8 cellular contexts compared by ENCODE assay signal in the genomic region with DNA sequence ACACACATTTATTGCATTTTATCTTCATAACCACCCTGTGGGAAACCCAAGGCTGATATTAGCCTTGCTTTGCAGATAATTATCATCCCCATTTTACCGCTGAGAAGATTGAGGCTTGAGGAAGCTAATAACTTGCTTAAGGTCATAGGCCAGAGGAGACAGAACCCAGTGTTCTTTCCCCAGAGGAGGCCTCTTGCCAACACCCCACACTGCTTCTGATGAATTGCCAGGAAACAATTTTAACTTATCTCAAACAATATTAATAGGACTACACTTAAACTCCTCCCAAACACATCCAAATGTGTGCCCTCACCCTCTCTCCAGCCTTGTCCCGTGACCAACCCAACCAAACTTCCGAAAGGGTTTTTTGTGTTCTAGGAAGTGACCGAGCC. TPM values are rescaled to one million over a fixed set of nuclear protein-coding genes. Genes with fewer than 3 reads are reported as not detected.
DNase-seq lines count a peak whose midpoint lies in the region; ATAC-seq, FAIRE-seq and TF ChIP-seq lines count a peak whose summit lies in the region.

No MANE protein-coding gene starts in this region.

- peak overlapping the region; percentile 73 for H3K4me3 Mint-ChIP-seq in activated CD4-positive, alpha-beta T cell treated with anti-CD3 and anti-CD28 coated beads, Interleukin-2, amount 10 ng/mL, durations not matched to agents 7 days and 5 days

- SMC1A ChIA-PET in GM12878 (lab: Charles Lee; ENCODE audit: uncharacterized antibody, unreplicated experiment) = interaction anchor here (1.8 kb wide), 1 partner anchor 10 kb away, joined by 5 read pairs; no protein-coding TSS in a partner anchor

- no peak for DNase-seq in activated CD4-positive, alpha-beta T cell treated with anti-CD3 and anti-CD28 coated beads, Interleukin-2, amount 10 ng/mL, durations not matched to agents 7 days and 5 days
- no peak for DNase-seq in activated CD4-positive, alpha-beta T cell treated with anti-CD3 and anti-CD28 coated beads, Interleukin-2, amount 50 U/mL, for 48 hours
- no peak for DNase-seq in GM12878 (ENCODE audit: low read depth, low spot score)
- no peak for DNase-seq in left lung
- no peak for DNase-seq in tibial nerve (ENCODE audit: low spot score in 2 of 2)
- DNase-seq in NCI-H226 = no peak

- H4K20me1 ChIP-seq in GM12878 (ENCODE audit: control insufficient read depth, insufficient read depth) = no peaks in the 10 kb centered on the region

- H3K9me3 ChIP-seq in GM12878 (replicated peaks; ENCODE audit: control insufficient read depth, insufficient read depth, low read length) (no peaks in the 10 kb centered on the region), left lung (no peaks in the 10 kb centered on the region), tibial nerve (no peaks in the 10 kb centered on the region)

- H3K36me3 ChIP-seq in GM12878 (ENCODE audit: control insufficient read depth in 2 of 2, insufficient read depth in 2 of 2, low read length in 1 of 2) = peaks cover 0 to 7% of the 10 kb centered on the region in 2 experiments; a peak in 2 of 4 replicates
- peaks cover 0 to 9% of the 10 kb centered on the region in 2 donors for H3K36me3 ChIP-seq in left lung
- peaks cover 0 to 9% (median 6%) of the 10 kb centered on the region in 3 donors for H3K36me3 ChIP-seq in tibial nerve

- peak overlapping the region; percentile 66 for H3K9ac ChIP-seq in GM12878 (ENCODE audit: control insufficient read depth, insufficient read depth, low read length)

- no TSS peak for BruUV-seq in GM12878 (replicated peaks; lab: Mats Ljungman, UMichigan)

- H3K4me3 ChIP-seq in GM12878 (peak overlapping the region; percentile 41), left lung (peak overlapping the region in 1 of 2 donors; percentile 23), tibial nerve (peak overlapping the region in 2 of 4 donors; percentile 19 to 20)

- H3K79me2 ChIP-seq in GM12878 (ENCODE audit: control insufficient read depth, insufficient read depth, low read length) = peaks cover 37% of the 10 kb centered on the region

- H3K4me1 ChIP-seq in GM12878 (ENCODE audit: control insufficient read depth, insufficient read depth, low read length) (peaks cover 21% of the 10 kb centered on the region), left lung (peaks cover 22 to 54% of the 10 kb centered on the region in 2 donors), tibial nerve (peaks cover 4 to 62% (median 34%) of the 10 kb centered on the region in 4 donors)

- TF ChIP-seq CTCF in GM12878 (IDR thresholded peaks at IDR 0.05 in 2 of 3, conservative IDR thresholded peaks at IDR 0.05 in 1 of 3; ENCODE audit: control insufficient read depth in 2 of 3, extremely low read depth in 1 of 3, insufficient read depth in 1 of 3, low read depth in 3 of 3, low read length in 3 of 3) (no peak), left lung (IDR thresholded peaks at IDR 0.05) (no peak), tibial nerve (IDR thresholded peaks at IDR 0.05) (no peak)

- no peak overlapping the region; the same call in 1 of the 2 replicates for H2AFZ ChIP-seq in GM12878 (ENCODE audit: control insufficient read depth, low read depth, low read length)

- peak overlapping the region; percentile 94 for H3K4me2 ChIP-seq in GM12878 (ENCODE audit: control insufficient read depth, insufficient read depth)

- H3K4me1 Mint-ChIP-seq in activated CD4-positive, alpha-beta T cell treated with anti-CD3 and anti-CD28 coated beads, Interleukin-2, amount 10 ng/mL, durations not matched to agents 7 days and 5 days = peaks cover 42% of the 10 kb centered on the region

- TF ChIP-seq RAD21 in GM12878 (IDR thresholded peaks at IDR 0.05; ENCODE audit: insufficient read depth, low read depth, low read length) = no peak

- H3K9me3 Mint-ChIP-seq in activated CD4-positive, alpha-beta T cell treated with anti-CD3 and anti-CD28 coated beads, Interleukin-2, amount 10 ng/mL, durations not matched to agents 7 days and 5 days = no peaks in the 10 kb centered on the region

- no peak for ATAC-seq in GM12878
- no peak for ATAC-seq in left lung
- ATAC-seq in GM21447 (IDR thresholded peaks at IDR 0.05; ENCODE audit: unreplicated experiment) = no peak
- no peak for ATAC-seq in GM18909 (IDR thresholded peaks at IDR 0.05; ENCODE audit: poor library complexity, unreplicated experiment)

- peak overlapping the region; percentile 96 for H3K27ac Mint-ChIP-seq in activated CD4-positive, alpha-beta T cell treated with anti-CD3 and anti-CD28 coated beads, Interleukin-2, amount 10 ng/mL, durations not matched to agents 7 days and 5 days

- CTCF ChIA-PET in activated CD4-positive, alpha-beta T cell treated with anti-CD3 and anti-CD28 coated beads, Interleukin-2, amount 10 ng/mL, durations not matched to agents 7 days and 5 days (lab: Charles Lee) = no interaction called here
- CTCF ChIA-PET in GM12878 (lab: Yijun Ruan, JAX) = no interaction called here

- POLR2A ChIA-PET in activated CD4-positive, alpha-beta T cell treated with anti-CD3 and anti-CD28 coated beads, Interleukin-2, amount 10 ng/mL, durations not matched to agents 7 days and 5 days (lab: Charles Lee) = no interaction called here
- POLR2A ChIA-PET in GM12878 (lab: Charles Lee) = no interaction called here

- H3K27ac ChIP-seq in GM12878 (ENCODE audit: control insufficient read depth, insufficient read depth) (peak overlapping the region; percentile 83), left lung (peak overlapping the region; percentile 73 to 96), tibial nerve (peak overlapping the region; percentile 19 to 92 (median 88))

- H3K27me3 ChIP-seq in GM12878 (replicated peaks in 1 of 2; ENCODE audit: control insufficient read depth in 2 of 2, insufficient read depth in 2 of 2, low read length in 1 of 2) (no peaks in the 10 kb centered on the region), left lung (no peaks in the 10 kb centered on the region), tibial nerve (no peaks in the 10 kb centered on the region)

- H3K36me3 Mint-ChIP-seq in activated CD4-positive, alpha-beta T cell treated with anti-CD3 and anti-CD28 coated beads, Interleukin-2, amount 10 ng/mL, durations not matched to agents 7 days and 5 days (ENCODE audit: low read depth) = peaks cover 5% of the 10 kb centered on the region

- intact Hi-C loops in GM12878 (cut with micrococcal nuclease; ENCODE audit: unreplicated experiment) (loop anchor here (5.0 kb wide), 2 partner anchors 174 to 269 kb away; no protein-coding TSS in a partner anchor), left lung (cut with DNase I) (no loop called here)

- RAD21 ChIA-PET in GM12878 (lab: Charles Lee; ENCODE audit: unreplicated experiment) = no interaction called here

- FAIRE-seq in GM12878 (lab: Jason Lieb, UNC) = no peak

- 35% methylated on average over 4 of the region's 4 CpGs for WGBS in GM12878 (ENCODE audit: insufficient coverage, insufficient replicate concordance, low lambda C conversion rate, missing lambda C conversion rate)
- WGBS in tibial nerve, 2 donors = 34 to 53% methylated on average over 4 of the region's 4 CpGs

- in situ Hi-C loops in GM12878 (cut with MboI) = no loop called here

- TF ChIP-seq EP300 in GM12878 (IDR thresholded peaks at IDR 0.05; ENCODE audit: borderline replicate concordance in 1 of 2, control insufficient read depth in 1 of 2, low read depth in 2 of 2, low read length in 2 of 2) (no peak), tibial nerve (IDR thresholded peaks at IDR 0.05) (no peak)

- no peak for TF ChIP-seq POLR2A in GM12878 (IDR thresholded peaks at IDR 0.05; ENCODE audit: low read depth, low read length)
- TF ChIP-seq POLR2A in tibial nerve (IDR thresholded peaks at IDR 0.05) = no peak

- H3K27me3 Mint-ChIP-seq in activated CD4-positive, alpha-beta T cell treated with anti-CD3 and anti-CD28 coated beads, Interleukin-2, amount 10 ng/mL, durations not matched to agents 7 days and 5 days = no peaks in the 10 kb centered on the region

RNA-seq across cellular contexts. Expression of gene SPG7, which starts 2.1 kb away (rescaled TPM):
- total RNA-seq in activated CD4-positive, alpha-beta T cell treated with anti-CD3 and anti-CD28 coated beads, Interleukin-2, amount 10 ng/mL, durations not matched to agents 7 days and 5 days = 100 to 1,000 TPM in 1 of 2 experiments, 10 to 100 TPM in 1; 88.3 to 101 TPM
- total RNA-seq in GM12878 (2013; cell fraction: nucleolus; rRNA removed) = 353 and 388 TPM in 2 replicates
- total RNA-seq in GM12878 (2014; rRNA removed) (75.9 and 80.1 TPM in 2 replicates), GM12878 (2014; rRNA removed; fragmentation: Illumina TruSeq; extraction: Trizol) (36.9 and 40.0 TPM in 2 replicates), GM12878 (2021) (60.5 and 74.5 TPM in 2 replicates), left lung (10 to 100 TPM; 79.3 to 79.5 TPM), tibial nerve (100 to 1,000 TPM; 102 to 178 (median 127) TPM)
- polyA plus RNA-seq in GM12878 (2011; ENCODE audit: low read depth) = 35.8 TPM
- polyA plus RNA-seq in GM12878 (2011; rRNA removed) (24.5 and 31.9 TPM in 2 replicates), GM12878 (2014; fragmentation: Illumina TruSeq; extraction: Trizol) (23.1 and 36.7 TPM in 2 replicates), GM12878 (2014; fragmentation: Nextera tagmentation; extraction: Ambion mirVana) (1 to 10 TPM; 5.9 to 9.8 TPM), GM12878 (2014; rRNA removed) (75.4 and 93.5 TPM in 2 replicates), GM12878 (2016; fragmentation: Nextera tagmentation; extraction: Ambion mirVana) (10 to 100 TPM; 65.0 to 68.7 TPM)
- polyA plus RNA-seq in GM12878 (2011; cell fraction: cytosol; rRNA removed) = 27.0 and 33.4 TPM in 2 replicates
- polyA plus RNA-seq in GM12878 (2011; cell fraction: nucleus; rRNA removed) = 194 and 227 TPM in 2 replicates
- 64.1 and 75.1 TPM in 2 replicates for polyA plus RNA-seq in GM12878 (2012)
- polyA minus RNA-seq in GM12878 (2011; rRNA and poly(A)+ RNA removed) = 29.0 and 43.9 TPM in 2 replicates
- 15.8 and 17.2 TPM in 2 replicates for polyA minus RNA-seq in GM12878 (2011; cell fraction: cytosol; rRNA and poly(A)+ RNA removed)
- polyA minus RNA-seq in GM12878 (2011; cell fraction: nucleus; rRNA and poly(A)+ RNA removed) = 44.0 and 73.8 TPM in 2 replicates

RNA-seq across cellular contexts. Expression of gene ANKRD11, which starts 15.7 kb away (rescaled TPM):
- total RNA-seq in activated CD4-positive, alpha-beta T cell treated with anti-CD3 and anti-CD28 coated beads, Interleukin-2, amount 10 ng/mL, durations not matched to agents 7 days and 5 days = 100 to 1,000 TPM; 158 to 178 TPM
- 326 and 358 TPM in 2 replicates for total RNA-seq in GM12878 (2013; cell fraction: nucleolus; rRNA removed)
- 30.3 and 34.7 TPM in 2 replicates for total RNA-seq in GM12878 (2014; rRNA removed)
- total RNA-seq in GM12878 (2014; rRNA removed; fragmentation: Illumina TruSeq; extraction: Trizol) = 26.2 and 26.3 TPM in 2 replicates
- 103 and 106 TPM in 2 replicates for total RNA-seq in GM12878 (2021)
- polyA plus RNA-seq in GM12878 (2011; ENCODE audit: low read depth) = 26.1 TPM
- 25.8 and 28.4 TPM in 2 replicates for polyA plus RNA-seq in GM12878 (2011; rRNA removed)
- 30.6 and 37.2 TPM in 2 replicates for polyA plus RNA-seq in GM12878 (2011; cell fraction: cytosol; rRNA removed)
- polyA plus RNA-seq in GM12878 (2011; cell fraction: nucleus; rRNA removed) = 127 and 191 TPM in 2 replicates
- 64.4 and 70.9 TPM in 2 replicates for polyA plus RNA-seq in GM12878 (2012)
- 23.9 and 35.9 TPM in 2 replicates for polyA plus RNA-seq in GM12878 (2014; fragmentation: Illumina TruSeq; extraction: Trizol)
- polyA plus RNA-seq in GM12878 (2014; fragmentation: Nextera tagmentation; extraction: Ambion mirVana) = 1 to 10 TPM; 5.1 to 8.7 TPM
- 80.1 and 85.5 TPM in 2 replicates for polyA plus RNA-seq in GM12878 (2014; rRNA removed)
- 10 to 100 TPM; 18.2 to 18.6 TPM for polyA plus RNA-seq in GM12878 (2016; fragmentation: Nextera tagmentation; extraction: Ambion mirVana)
- 24.9 and 46.7 TPM in 2 replicates for polyA minus RNA-seq in GM12878 (2011; rRNA and poly(A)+ RNA removed)
- polyA minus RNA-seq in GM12878 (2011; cell fraction: cytosol; rRNA and poly(A)+ RNA removed) = 22.9 and 24.1 TPM in 2 replicates
- 31.7 and 60.0 TPM in 2 replicates for polyA minus RNA-seq in GM12878 (2011; cell fraction: nucleus; rRNA and poly(A)+ RNA removed)
- total RNA-seq in left lung = 100 to 1,000 TPM in 1 of 2 donors, 10 to 100 TPM in 1; 98.2 to 123 TPM
- 100 to 1,000 TPM; 104 to 177 (median 112) TPM for total RNA-seq in tibial nerve

RNA-seq across cellular contexts. Expression of gene RPL13, which starts 54.4 kb away (rescaled TPM):
- total RNA-seq in activated CD4-positive, alpha-beta T cell treated with anti-CD3 and anti-CD28 coated beads, Interleukin-2, amount 10 ng/mL, durations not matched to agents 7 days and 5 days = 1,000 to 10,000 TPM; 1,763 to 2,076 TPM
- 555 and 566 TPM in 2 replicates for total RNA-seq in GM12878 (2013; cell fraction: nucleolus; rRNA removed)
- 7,892 and 9,428 TPM in 2 replicates for total RNA-seq in GM12878 (2014; rRNA removed)
- 2,108 and 2,400 TPM in 2 replicates for total RNA-seq in GM12878 (2014; rRNA removed; fragmentation: Illumina TruSeq; extraction: Trizol)
- 4,034 and 4,132 TPM in 2 replicates for total RNA-seq in GM12878 (2021)
- polyA plus RNA-seq in GM12878 (2011; ENCODE audit: low read depth) = 2,666 TPM
- 1,025 and 2,315 TPM in 2 replicates for polyA plus RNA-seq in GM12878 (2011; rRNA removed)
- 3,460 and 6,315 TPM in 2 replicates for polyA plus RNA-seq in GM12878 (2011; cell fraction: cytosol; rRNA removed)
- 1,880 and 1,959 TPM in 2 replicates for polyA plus RNA-seq in GM12878 (2011; cell fraction: nucleus; rRNA removed)
- 4,925 and 6,484 TPM in 2 replicates for polyA plus RNA-seq in GM12878 (2012)
- 872 and 1,693 TPM in 2 replicates for polyA plus RNA-seq in GM12878 (2014; fragmentation: Illumina TruSeq; extraction: Trizol)
- 1,000 to 10,000 TPM in 1 of 2 experiments, 100 to 1,000 TPM in 1; 386 to 1,247 TPM for polyA plus RNA-seq in GM12878 (2014; fragmentation: Nextera tagmentation; extraction: Ambion mirVana)
- polyA plus RNA-seq in GM12878 (2014; rRNA removed) = 6,764 and 8,907 TPM in 2 replicates
- 1,000 to 10,000 TPM; 2,572 to 2,650 TPM for polyA plus RNA-seq in GM12878 (2016; fragmentation: Nextera tagmentation; extraction: Ambion mirVana)
- 392 and 1,069 TPM in 2 replicates for polyA minus RNA-seq in GM12878 (2011; rRNA and poly(A)+ RNA removed)
- polyA minus RNA-seq in GM12878 (2011; cell fraction: cytosol; rRNA and poly(A)+ RNA removed) = 929 and 1,175 TPM in 2 replicates
- polyA minus RNA-seq in GM12878 (2011; cell fraction: nucleus; rRNA and poly(A)+ RNA removed) = 344 and 499 TPM in 2 replicates
- total RNA-seq in left lung = 1,000 to 10,000 TPM; 1,639 to 1,736 TPM
- total RNA-seq in tibial nerve = 1,000 to 10,000 TPM; 5,811 to 9,745 (median 6,935) TPM
